In the genomic region with DNA sequence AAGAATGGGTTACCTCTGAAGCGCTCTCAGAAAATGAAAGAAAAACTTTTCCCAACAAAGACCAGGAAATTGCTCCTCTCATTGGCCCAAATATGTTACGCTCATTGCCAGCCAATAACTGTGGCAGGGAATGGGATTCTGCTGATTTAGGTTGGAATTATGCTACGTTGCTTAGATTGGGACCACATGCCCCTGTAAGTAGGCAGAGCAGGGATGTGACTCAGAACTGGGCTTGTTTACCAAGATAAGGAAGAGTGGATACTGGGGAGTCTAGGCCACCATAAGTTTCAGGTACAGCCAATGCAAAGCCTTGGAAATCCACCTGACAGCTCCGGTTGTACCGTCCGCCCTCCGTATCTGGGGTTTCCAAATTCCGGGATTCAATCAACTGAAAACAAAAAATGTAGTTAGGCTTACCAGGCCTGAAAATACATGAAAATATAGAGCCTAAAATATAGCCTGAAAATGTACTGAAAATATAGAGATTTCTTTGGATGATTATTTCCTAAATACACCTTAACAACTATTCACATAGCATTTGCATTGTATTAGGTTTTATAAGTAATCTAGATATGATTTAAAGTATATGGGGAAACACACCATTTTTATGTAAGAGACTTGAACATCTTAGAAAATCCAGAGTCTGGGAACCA, we compare ENCODE assay signal across 10 cellular contexts. TPM values are rescaled to one million over a fixed set of nuclear protein-coding genes. Genes with fewer than 3 reads are reported as not detected.
A peak's percentile ranks its signal among the peaks of the same experiment; 100 is the strongest.
DNase-seq lines count a peak whose midpoint lies in the region; ATAC-seq and TF ChIP-seq lines count a peak whose summit lies in the region.
"Had no signal": no experiment of that assay in that cellular context is flagged by ENCODE, and none has a peak within 500 bp of the region (broad histone marks: within the 10 kb centered on the region; RNA-seq: fewer than 3 reads in every experiment).

No MANE protein-coding gene starts in this region.

- H3K4me3 Mint-ChIP-seq in CD4-positive, alpha-beta T cell = peak overlapping the region; percentile 91
- H3K4me3 Mint-ChIP-seq in effector memory CD8-positive, alpha-beta T cell = peak overlapping the region; percentile 87 to 88
- peak overlapping the region; percentile 87 for H3K4me3 Mint-ChIP-seq in neural progenitor cell

- H3K9me3 ChIP-seq in CD4-positive, alpha-beta T cell (ENCODE audit: control insufficient read depth, low read length) = no peaks in the 10 kb centered on the region
- H3K9me3 ChIP-seq in neural progenitor cell (ENCODE audit: low read depth) = no peaks in the 10 kb centered on the region
- no peaks in the 10 kb centered on the region for H3K9me3 ChIP-seq in PC-9 (ENCODE audit: insufficient read depth, low read depth)
- H3K9me3 ChIP-seq: Peyer's patch had no signal

- H3K9me3 Mint-ChIP-seq in CD4-positive, alpha-beta T cell = no peaks in the 10 kb centered on the region
- H3K9me3 Mint-ChIP-seq in effector memory CD8-positive, alpha-beta T cell = no peaks in the 10 kb centered on the region
- peaks cover 17% of the 10 kb centered on the region for H3K9me3 Mint-ChIP-seq in neural progenitor cell

- H3K27me3 Mint-ChIP-seq in CD4-positive, alpha-beta T cell = no peaks in the 10 kb centered on the region
- H3K27me3 Mint-ChIP-seq in effector memory CD8-positive, alpha-beta T cell = no peaks in the 10 kb centered on the region
- H3K27me3 Mint-ChIP-seq in neural progenitor cell (ENCODE audit: insufficient read depth, low read depth) = peaks cover 7% of the 10 kb centered on the region

- BruUV-seq in PC-9 (replicated peaks; lab: Mats Ljungman, UMichigan) = no TSS peak

- H2AFZ ChIP-seq in neural progenitor cell (replicated peaks) (no peak overlapping the region), PC-9 (no peak overlapping the region)

- H3K4me1 ChIP-seq in neural progenitor cell (peaks cover 17% of the 10 kb centered on the region), PC-9 (replicated peaks; ENCODE audit: insufficient read depth) (peaks cover 8% of the 10 kb centered on the region; the same call in 1 of the 2 replicates)

- H3F3A ChIP-seq in neural progenitor cell (ENCODE audit: low read depth) (peaks cover 10% of the 10 kb centered on the region), PC-9 (ENCODE audit: insufficient read depth, low read depth) (no peaks in the 10 kb centered on the region)

- CTCF ChIA-PET in CD4-positive, alpha-beta T cell (lab: Charles Lee) = no interaction called here
- CTCF ChIA-PET in PC-9 (lab: Charles Lee) = no interaction called here

- H3K4me3 ChIP-seq in neural progenitor cell = peak overlapping the region; percentile 96
- no peak overlapping the region for H3K4me3 ChIP-seq in PC-9

- H3K4me2 ChIP-seq in neural progenitor cell (peak overlapping the region; percentile 73), PC-9 (no peak overlapping the region)

- H4K20me1 ChIP-seq in neural progenitor cell (ENCODE audit: low read depth) = peaks cover 16% of the 10 kb centered on the region
- H4K20me1 ChIP-seq in PC-9 (ENCODE audit: insufficient read depth) = no peaks in the 10 kb centered on the region

- ATAC-seq in CD4-positive, alpha-beta T cell (ENCODE audit: poor library complexity) = no peak
- no peak for ATAC-seq in effector memory CD8-positive, alpha-beta T cell (replicated peaks)
- no peak for ATAC-seq in GM19351 (IDR thresholded peaks at IDR 0.05; ENCODE audit: unreplicated experiment)
- no peak for ATAC-seq in GM18502 (IDR thresholded peaks at IDR 0.05; ENCODE audit: poor library complexity, unreplicated experiment)

- no peak for DNase-seq in CD4-positive, alpha-beta T cell
- peak; percentile 55 for DNase-seq in NCI-H226
- DNase-seq in effector memory CD8-positive, alpha-beta T cell = no peak
- no peak for DNase-seq in neural progenitor cell (ENCODE audit: low spot score)
- DNase-seq in NCI-H774 (lab: John Stamatoyannopoulos, UW) = no peak
- DNase-seq in PC-9 = no peak
- DNase-seq: activated naive CD4-positive, alpha-beta T cell treated with anti-CD3 and anti-CD28 coated beads, Interleukin-2, amount 50 U/mL, for 16 hours had no signal

- no peaks in the 10 kb centered on the region for H3K27me3 ChIP-seq in CD4-positive, alpha-beta T cell (ENCODE audit: control insufficient read depth, insufficient read depth, low read length)
- no peaks in the 10 kb centered on the region for H3K27me3 ChIP-seq in neural progenitor cell
- no peaks in the 10 kb centered on the region for H3K27me3 ChIP-seq in PC-9 (ENCODE audit: insufficient read depth, low read depth)
- H3K27me3 ChIP-seq: Peyer's patch had no signal

- TF ChIP-seq CTCF in CD4-positive, alpha-beta T cell (IDR thresholded peaks at IDR 0.05) = no peak
- no peak for TF ChIP-seq CTCF in neural progenitor cell (IDR thresholded peaks at IDR 0.05)
- no peak for TF ChIP-seq CTCF in PC-9 (conservative IDR thresholded peaks at IDR 0.05)

- POLR2A ChIA-PET in CD4-positive, alpha-beta T cell (lab: Charles Lee) = interaction anchor here (1.2 to 3.9 kb wide), 2 partner anchors 8 to 30 kb away, joined by 3 to 69 read pairs; no protein-coding TSS in a partner anchor
- POLR2A ChIA-PET in PC-9 (lab: Charles Lee; ENCODE audit: unreplicated experiment) = no interaction called here

- peak overlapping the region; percentile 91 for H3K27ac Mint-ChIP-seq in CD4-positive, alpha-beta T cell
- H3K27ac Mint-ChIP-seq in effector memory CD8-positive, alpha-beta T cell = peak overlapping the region; percentile 90 to 93
- H3K27ac Mint-ChIP-seq in neural progenitor cell = no peak overlapping the region

- peaks cover 7% of the 10 kb centered on the region for H3K36me3 ChIP-seq in neural progenitor cell
- no peaks in the 10 kb centered on the region for H3K36me3 ChIP-seq in PC-9 (ENCODE audit: low read depth)
- H3K36me3 ChIP-seq: Peyer's patch had no signal

- peaks cover 35% of the 10 kb centered on the region for H3K4me1 Mint-ChIP-seq in CD4-positive, alpha-beta T cell (ENCODE audit: low read depth)
- H3K4me1 Mint-ChIP-seq in effector memory CD8-positive, alpha-beta T cell (ENCODE audit: low read depth in 2 of 2) = peaks cover 22 to 28% of the 10 kb centered on the region in 2 donors
- peaks cover 18% of the 10 kb centered on the region for H3K4me1 Mint-ChIP-seq in neural progenitor cell

- H3K9me2 ChIP-seq in PC-9 (ENCODE audit: insufficient read depth) = no peaks in the 10 kb centered on the region

- no peak overlapping the region for H3K27ac ChIP-seq in CD4-positive, alpha-beta T cell (ENCODE audit: low read depth, low read length)
- no peak overlapping the region for H3K27ac ChIP-seq in neural progenitor cell
- no peak overlapping the region for H3K27ac ChIP-seq in PC-9

- peaks cover 14% of the 10 kb centered on the region for H3K36me3 Mint-ChIP-seq in CD4-positive, alpha-beta T cell (ENCODE audit: low read depth)
- H3K36me3 Mint-ChIP-seq in effector memory CD8-positive, alpha-beta T cell (ENCODE audit: insufficient read depth) = peaks cover 17% of the 10 kb centered on the region
- peaks cover 25% of the 10 kb centered on the region for H3K36me3 Mint-ChIP-seq in neural progenitor cell

- intact Hi-C loops in CD4-positive, alpha-beta T cell (cut with DNase I, micrococcal nuclease) = loop anchor here (5.0 to 10.0 kb wide), 6 partner anchors 160 to 390 kb away; a partner anchor contains a TSS
- intact Hi-C loops in PC-9 (cut with micrococcal nuclease; ENCODE audit: unreplicated experiment) = no loop called here

- H3K79me2 ChIP-seq in neural progenitor cell (ENCODE audit: low read depth) (peaks cover 40% of the 10 kb centered on the region), PC-9 (ENCODE audit: low read depth) (peaks cover 16% of the 10 kb centered on the region)

- H3K9ac ChIP-seq in neural progenitor cell = no peak overlapping the region

RNA-seq across cellular contexts. Expression of a gene that starts 1.5 kb away (rescaled TPM):
- 10 to 100 TPM; 54.0 TPM for total RNA-seq in CD4-positive, alpha-beta T cell
- total RNA-seq in neural progenitor cell (ENCODE audit: low replicate concordance) (130 and 149 TPM in 2 replicates), PC-9 (2021) (60.1 and 67.8 TPM in 2 replicates)
